ENCODE assay signal across 1 cellular context in the genomic region with DNA sequence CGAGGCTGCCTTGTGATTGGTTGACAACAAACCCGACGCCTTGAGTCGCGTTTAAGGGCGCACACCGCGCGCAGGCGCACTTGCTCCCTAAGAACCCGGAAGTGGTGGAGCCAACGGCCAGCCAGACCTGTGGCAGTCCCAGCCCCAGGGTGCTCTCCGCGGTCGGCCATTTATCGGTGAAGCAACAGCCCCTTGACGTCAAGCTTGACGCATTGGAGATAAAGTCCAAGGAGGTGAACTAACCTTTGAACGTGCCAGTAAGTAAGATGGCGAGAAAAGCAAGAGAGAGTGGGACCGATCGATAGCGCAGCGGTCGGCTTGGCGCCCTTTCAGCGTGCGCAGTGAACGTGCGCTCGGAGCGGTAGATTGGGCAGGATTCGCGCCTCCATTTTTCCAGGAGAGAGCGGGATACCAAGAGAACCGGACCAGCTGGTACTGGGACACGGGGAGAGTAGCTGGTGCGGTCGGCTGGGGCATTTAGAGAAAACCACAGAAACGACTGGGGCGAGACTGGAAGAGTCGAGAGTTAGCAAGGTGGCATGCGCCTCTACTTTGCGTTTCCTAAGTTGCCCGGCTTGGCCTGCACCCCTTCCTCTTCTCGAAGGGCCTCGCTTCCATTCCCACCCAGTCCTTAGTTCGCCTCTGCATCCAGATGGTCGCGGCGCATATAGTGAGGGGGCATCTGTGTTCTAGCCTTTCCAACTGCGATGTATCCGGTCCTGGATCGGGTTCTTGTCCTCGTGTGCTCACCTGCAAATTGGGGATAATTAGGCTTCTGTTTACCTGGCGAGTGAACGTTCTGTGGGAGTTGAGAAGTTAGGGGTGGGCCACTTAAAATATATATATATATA.
A peak's percentile ranks its signal among the peaks of the same experiment; 100 is the strongest.
TF ChIP-seq lines count a peak whose summit lies in the region.

A gene (plus strand): TSS at position 364 of the 851 bp plus-strand sequence. CDS start 2,908 bp downstream, outside the sequence.

TF ChIP-seq in H1, 55 proteins besides CTCF, POLR2A, EP300 and RAD21 (continued from another document):
- TF ChIP-seq, protein P1, sequence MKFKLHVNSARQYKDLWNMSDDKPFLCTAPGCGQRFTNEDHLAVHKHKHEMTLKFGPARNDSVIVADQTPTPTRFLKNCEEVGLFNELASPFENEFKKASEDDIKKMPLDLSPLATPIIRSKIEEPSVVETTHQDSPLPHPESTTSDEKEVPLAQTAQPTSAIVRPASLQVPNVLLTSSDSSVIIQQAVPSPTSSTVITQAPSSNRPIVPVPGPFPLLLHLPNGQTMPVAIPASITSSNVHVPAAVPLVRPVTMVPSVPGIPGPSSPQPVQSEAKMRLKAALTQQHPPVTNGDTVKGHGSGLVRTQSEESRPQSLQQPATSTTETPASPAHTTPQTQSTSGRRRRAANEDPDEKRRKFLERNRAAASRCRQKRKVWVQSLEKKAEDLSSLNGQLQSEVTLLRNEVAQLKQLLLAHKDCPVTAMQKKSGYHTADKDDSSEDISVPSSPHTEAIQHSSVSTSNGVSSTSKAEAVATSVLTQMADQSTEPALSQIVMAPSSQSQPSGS (IDR thresholded peaks at IDR 0.05; ENCODE audit: low read length), result no peak
- no peak for TF ChIP-seq TAF7 (optimal IDR thresholded peaks at IDR 0.05; ENCODE audit: borderline replicate concordance, low read depth, low read length)
- no peak for TF ChIP-seq KDM5A (IDR thresholded peaks at IDR 0.05; ENCODE audit: low read length)
- peak; percentile 77 for TF ChIP-seq TAF1 (IDR thresholded peaks at IDR 0.05; ENCODE audit: low read depth, low read length)
- TF ChIP-seq BCL11A (IDR thresholded peaks at IDR 0.05; ENCODE audit: low read depth in 2 of 2, low read length in 2 of 2), result no peak
- no peak for TF ChIP-seq SIRT6 (IDR thresholded peaks at IDR 0.05; ENCODE audit: low read length)
- no peak for TF ChIP-seq CBX5 (IDR thresholded peaks at IDR 0.05; ENCODE audit: low read depth, low read length)
- TF ChIP-seq BRCA1 (IDR thresholded peaks at IDR 0.05; ENCODE audit: low read depth, low read length), result no peak
- TF ChIP-seq SIN3A (conservative IDR thresholded peaks at IDR 0.05 in 1 of 2, IDR thresholded peaks at IDR 0.05 in 1 of 2; ENCODE audit: low read depth in 1 of 2, low read length in 2 of 2), result peak; percentile 72 to 94; a peak in 2 of 4 replicates
- no peak for TF ChIP-seq MAFK (IDR thresholded peaks at IDR 0.05; ENCODE audit: low read depth, low read length)
- TF ChIP-seq SRF (IDR thresholded peaks at IDR 0.05; ENCODE audit: low read depth, low read length), result peak; percentile 90
- TF ChIP-seq CBX8 (IDR thresholded peaks at IDR 0.05; ENCODE audit: borderline replicate concordance, low read depth, low read length), result no peak
- TF ChIP-seq POU5F1 (IDR thresholded peaks at IDR 0.05; ENCODE audit: low read depth, low read length), result no peak
- TF ChIP-seq NRF1 (IDR thresholded peaks at IDR 0.05; ENCODE audit: low read depth, low read length), result peak; percentile 74
- TF ChIP-seq, protein P2, sequence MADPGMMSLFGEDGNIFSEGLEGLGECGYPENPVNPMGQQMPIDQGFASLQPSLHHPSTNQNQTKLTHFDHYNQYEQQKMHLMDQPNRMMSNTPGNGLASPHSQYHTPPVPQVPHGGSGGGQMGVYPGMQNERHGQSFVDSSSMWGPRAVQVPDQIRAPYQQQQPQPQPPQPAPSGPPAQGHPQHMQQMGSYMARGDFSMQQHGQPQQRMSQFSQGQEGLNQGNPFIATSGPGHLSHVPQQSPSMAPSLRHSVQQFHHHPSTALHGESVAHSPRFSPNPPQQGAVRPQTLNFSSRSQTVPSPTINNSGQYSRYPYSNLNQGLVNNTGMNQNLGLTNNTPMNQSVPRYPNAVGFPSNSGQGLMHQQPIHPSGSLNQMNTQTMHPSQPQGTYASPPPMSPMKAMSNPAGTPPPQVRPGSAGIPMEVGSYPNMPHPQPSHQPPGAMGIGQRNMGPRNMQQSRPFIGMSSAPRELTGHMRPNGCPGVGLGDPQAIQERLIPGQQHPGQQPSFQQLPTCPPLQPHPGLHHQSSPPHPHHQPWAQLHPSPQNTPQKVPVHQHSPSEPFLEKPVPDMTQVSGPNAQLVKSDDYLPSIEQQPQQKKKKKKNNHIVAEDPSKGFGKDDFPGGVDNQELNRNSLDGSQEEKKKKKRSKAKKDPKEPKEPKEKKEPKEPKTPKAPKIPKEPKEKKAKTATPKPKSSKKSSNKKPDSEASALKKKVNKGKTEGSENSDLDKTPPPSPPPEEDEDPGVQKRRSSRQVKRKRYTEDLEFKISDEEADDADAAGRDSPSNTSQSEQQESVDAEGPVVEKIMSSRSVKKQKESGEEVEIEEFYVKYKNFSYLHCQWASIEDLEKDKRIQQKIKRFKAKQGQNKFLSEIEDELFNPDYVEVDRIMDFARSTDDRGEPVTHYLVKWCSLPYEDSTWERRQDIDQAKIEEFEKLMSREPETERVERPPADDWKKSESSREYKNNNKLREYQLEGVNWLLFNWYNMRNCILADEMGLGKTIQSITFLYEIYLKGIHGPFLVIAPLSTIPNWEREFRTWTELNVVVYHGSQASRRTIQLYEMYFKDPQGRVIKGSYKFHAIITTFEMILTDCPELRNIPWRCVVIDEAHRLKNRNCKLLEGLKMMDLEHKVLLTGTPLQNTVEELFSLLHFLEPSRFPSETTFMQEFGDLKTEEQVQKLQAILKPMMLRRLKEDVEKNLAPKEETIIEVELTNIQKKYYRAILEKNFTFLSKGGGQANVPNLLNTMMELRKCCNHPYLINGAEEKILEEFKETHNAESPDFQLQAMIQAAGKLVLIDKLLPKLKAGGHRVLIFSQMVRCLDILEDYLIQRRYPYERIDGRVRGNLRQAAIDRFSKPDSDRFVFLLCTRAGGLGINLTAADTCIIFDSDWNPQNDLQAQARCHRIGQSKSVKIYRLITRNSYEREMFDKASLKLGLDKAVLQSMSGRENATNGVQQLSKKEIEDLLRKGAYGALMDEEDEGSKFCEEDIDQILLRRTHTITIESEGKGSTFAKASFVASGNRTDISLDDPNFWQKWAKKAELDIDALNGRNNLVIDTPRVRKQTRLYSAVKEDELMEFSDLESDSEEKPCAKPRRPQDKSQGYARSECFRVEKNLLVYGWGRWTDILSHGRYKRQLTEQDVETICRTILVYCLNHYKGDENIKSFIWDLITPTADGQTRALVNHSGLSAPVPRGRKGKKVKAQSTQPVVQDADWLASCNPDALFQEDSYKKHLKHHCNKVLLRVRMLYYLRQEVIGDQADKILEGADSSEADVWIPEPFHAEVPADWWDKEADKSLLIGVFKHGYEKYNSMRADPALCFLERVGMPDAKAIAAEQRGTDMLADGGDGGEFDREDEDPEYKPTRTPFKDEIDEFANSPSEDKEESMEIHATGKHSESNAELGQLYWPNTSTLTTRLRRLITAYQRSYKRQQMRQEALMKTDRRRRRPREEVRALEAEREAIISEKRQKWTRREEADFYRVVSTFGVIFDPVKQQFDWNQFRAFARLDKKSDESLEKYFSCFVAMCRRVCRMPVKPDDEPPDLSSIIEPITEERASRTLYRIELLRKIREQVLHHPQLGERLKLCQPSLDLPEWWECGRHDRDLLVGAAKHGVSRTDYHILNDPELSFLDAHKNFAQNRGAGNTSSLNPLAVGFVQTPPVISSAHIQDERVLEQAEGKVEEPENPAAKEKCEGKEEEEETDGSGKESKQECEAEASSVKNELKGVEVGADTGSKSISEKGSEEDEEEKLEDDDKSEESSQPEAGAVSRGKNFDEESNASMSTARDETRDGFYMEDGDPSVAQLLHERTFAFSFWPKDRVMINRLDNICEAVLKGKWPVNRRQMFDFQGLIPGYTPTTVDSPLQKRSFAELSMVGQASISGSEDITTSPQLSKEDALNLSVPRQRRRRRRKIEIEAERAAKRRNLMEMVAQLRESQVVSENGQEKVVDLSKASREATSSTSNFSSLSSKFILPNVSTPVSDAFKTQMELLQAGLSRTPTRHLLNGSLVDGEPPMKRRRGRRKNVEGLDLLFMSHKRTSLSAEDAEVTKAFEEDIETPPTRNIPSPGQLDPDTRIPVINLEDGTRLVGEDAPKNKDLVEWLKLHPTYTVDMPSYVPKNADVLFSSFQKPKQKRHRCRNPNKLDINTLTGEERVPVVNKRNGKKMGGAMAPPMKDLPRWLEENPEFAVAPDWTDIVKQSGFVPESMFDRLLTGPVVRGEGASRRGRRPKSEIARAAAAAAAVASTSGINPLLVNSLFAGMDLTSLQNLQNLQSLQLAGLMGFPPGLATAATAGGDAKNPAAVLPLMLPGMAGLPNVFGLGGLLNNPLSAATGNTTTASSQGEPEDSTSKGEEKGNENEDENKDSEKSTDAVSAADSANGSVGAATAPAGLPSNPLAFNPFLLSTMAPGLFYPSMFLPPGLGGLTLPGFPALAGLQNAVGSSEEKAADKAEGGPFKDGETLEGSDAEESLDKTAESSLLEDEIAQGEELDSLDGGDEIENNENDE (IDR thresholded peaks at IDR 0.05; ENCODE audit: insufficient replicate concordance, low read length), result no peak
- TF ChIP-seq RFX5 (IDR thresholded peaks at IDR 0.05; ENCODE audit: borderline replicate concordance, low read depth, low read length), result no peak
- TF ChIP-seq CEBPB (IDR thresholded peaks at IDR 0.05; ENCODE audit: low read depth, low read length), result peak; percentile 99
- no peak for TF ChIP-seq GTF2F1 (IDR thresholded peaks at IDR 0.05; ENCODE audit: borderline replicate concordance, low read depth, low read length)
- peak; percentile 69 for TF ChIP-seq POLR2AphosphoS5 (IDR thresholded peaks at IDR 0.05; ENCODE audit: low read depth, low read length)
- TF ChIP-seq RNF2 (IDR thresholded peaks at IDR 0.05; ENCODE audit: borderline replicate concordance, low read depth, low read length, missing control alignments, poor library complexity, severe bottlenecking), result no peak
- TF ChIP-seq RBBP5 (IDR thresholded peaks at IDR 0.05; ENCODE audit: borderline replicate concordance, low read depth, low read length), result 0 out of 2 replicates have a peak, but pooled peaks have one; percentile 39
- TF ChIP-seq CHD1 (IDR thresholded peaks at IDR 0.05; ENCODE audit: low read depth, low read length), result no peak
- peak; percentile 63 for TF ChIP-seq PHF8 (conservative IDR thresholded peaks at IDR 0.05; ENCODE audit: low read depth, low read length)
- TF ChIP-seq ASH2L (IDR thresholded peaks at IDR 0.05; ENCODE audit: low read length), result peak; percentile 87
- TF ChIP-seq TBP (IDR thresholded peaks at IDR 0.05; ENCODE audit: low read depth, low read length), result peak; percentile 62
- TF ChIP-seq, protein P3, sequence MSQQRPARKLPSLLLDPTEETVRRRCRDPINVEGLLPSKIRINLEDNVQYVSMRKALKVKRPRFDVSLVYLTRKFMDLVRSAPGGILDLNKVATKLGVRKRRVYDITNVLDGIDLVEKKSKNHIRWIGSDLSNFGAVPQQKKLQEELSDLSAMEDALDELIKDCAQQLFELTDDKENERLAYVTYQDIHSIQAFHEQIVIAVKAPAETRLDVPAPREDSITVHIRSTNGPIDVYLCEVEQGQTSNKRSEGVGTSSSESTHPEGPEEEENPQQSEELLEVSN (IDR thresholded peaks at IDR 0.05), result peak; percentile 68
- TF ChIP-seq, protein P4, sequence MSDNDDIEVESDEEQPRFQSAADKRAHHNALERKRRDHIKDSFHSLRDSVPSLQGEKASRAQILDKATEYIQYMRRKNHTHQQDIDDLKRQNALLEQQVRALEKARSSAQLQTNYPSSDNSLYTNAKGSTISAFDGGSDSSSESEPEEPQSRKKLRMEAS (IDR thresholded peaks at IDR 0.05), result peak; percentile 85
- no peak for TF ChIP-seq EZH2 (IDR thresholded peaks at IDR 0.05; ENCODE audit: low read depth, low read length, severe bottlenecking)
- TF ChIP-seq KDM4A (IDR thresholded peaks at IDR 0.05; ENCODE audit: low read depth, low read length, severe bottlenecking), result peak; percentile 36
- no peak for TF ChIP-seq SP2 (IDR thresholded peaks at IDR 0.05; ENCODE audit: low read length)
- TF ChIP-seq, protein P5, sequence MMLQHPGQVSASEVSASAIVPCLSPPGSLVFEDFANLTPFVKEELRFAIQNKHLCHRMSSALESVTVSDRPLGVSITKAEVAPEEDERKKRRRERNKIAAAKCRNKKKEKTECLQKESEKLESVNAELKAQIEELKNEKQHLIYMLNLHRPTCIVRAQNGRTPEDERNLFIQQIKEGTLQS (IDR thresholded peaks at IDR 0.05; ENCODE audit: insufficient read depth, low read depth, low read length), result no peak
- TF ChIP-seq YY1 (IDR thresholded peaks at IDR 0.05; ENCODE audit: low read depth, low read length), result peak; percentile 99
- TF ChIP-seq ZNF274 (IDR thresholded peaks at IDR 0.05; ENCODE audit: borderline replicate concordance, extremely low read depth, low read length), result no peak
- no peak for TF ChIP-seq HDAC6 (IDR thresholded peaks at IDR 0.05; ENCODE audit: low read depth, low read length)
- no peak for TF ChIP-seq SP1 (IDR thresholded peaks at IDR 0.05; ENCODE audit: low read depth, low read length)
- no peak for TF ChIP-seq NANOG (IDR thresholded peaks at IDR 0.05; ENCODE audit: insufficient read depth, low read depth, low read length, poor library complexity, severe bottlenecking)
- no peak for TF ChIP-seq TEAD4 (IDR thresholded peaks at IDR 0.05; ENCODE audit: low read depth, low read length)
- no peak for TF ChIP-seq SP4 (IDR thresholded peaks at IDR 0.05; ENCODE audit: low read length)
- no peak for TF ChIP-seq TCF12 (IDR thresholded peaks at IDR 0.05; ENCODE audit: low read depth, low read length)
TF ChIP-seq in H1: peak in this region for 19.
